ENCODE assay signal across 9 cellular contexts in genomic region chr17:68381076-68381900, GRCh38.
DNase-seq lines count a peak whose midpoint lies in the region; ATAC-seq and TF ChIP-seq lines count a peak whose summit lies in the region.
"Had no signal": no experiment of that assay in that cellular context is flagged by ENCODE, and none has a peak within 500 bp of the region (broad histone marks: within the 10 kb centered on the region; RNA-seq: fewer than 3 reads in every experiment).

No MANE protein-coding gene starts in this region.

- no peak overlapping the region for H2BK12ac ChIP-seq in H9 (ENCODE audit: insufficient read length, low read depth, low read length)

- 86% methylated on average over 15 of the region's 15 CpGs for WGBS in heart right ventricle, 2 donors
- no CpG with 5 or more reads among the region's 15 CpGs for WGBS in H9 (ENCODE audit: extremely low coverage, insufficient read length, low lambda C conversion rate)

- H3K79me2 ChIP-seq in GM23338 (replicated peaks; ENCODE audit: insufficient read depth) (no peaks in the 10 kb centered on the region), H9 (ENCODE audit: insufficient read depth, low read length) (no peaks in the 10 kb centered on the region)

- no peaks in the 10 kb centered on the region for H3F3A ChIP-seq in GM23338 (replicated peaks; ENCODE audit: low read depth)

- no peak overlapping the region for H2AFZ ChIP-seq in GM23338
- H2AFZ ChIP-seq in H9 (ENCODE audit: low read length) = no peak overlapping the region

- DNase-seq in BJ (ENCODE audit: low read depth) = peak; percentile 99
- no peak for DNase-seq in GM23338 (ENCODE audit: low spot score)
- DNase-seq in astrocyte of the spinal cord (ENCODE audit: low read depth, low spot score) = peak; percentile 86
- peak; percentile 43 for DNase-seq in mucosa of gallbladder (ENCODE audit: low spot score)
- no peak for DNase-seq in C1 segment of cervical spinal cord (lab: John Stamatoyannopoulos, UW)
- no peak for DNase-seq in heart right ventricle
- DNase-seq in Ammon's horn (ENCODE audit: low spot score) = no peak
- no peak for DNase-seq in H9

- H4K20me1 ChIP-seq in GM23338 (replicated peaks; ENCODE audit: insufficient read depth) = no peaks in the 10 kb centered on the region
- no peaks in the 10 kb centered on the region for H4K20me1 ChIP-seq in H9 (ENCODE audit: control insufficient read depth, insufficient read depth, insufficient read length)

- POLR2A ChIA-PET in BJ (lab: Charles Lee) = interaction anchor here (0.6 kb wide), 1 partner anchor 270 kb away, joined by 13 read pairs; no protein-coding TSS in a partner anchor

- no peak for ATAC-seq in GM23338
- ATAC-seq in heart right ventricle = no peak

- H3K9me3 ChIP-seq in heart right ventricle = no peaks in the 10 kb centered on the region
- H3K9me3 ChIP-seq in H9 (ENCODE audit: control insufficient read depth, low read depth, low read length) = no peaks in the 10 kb centered on the region

- H3K9ac ChIP-seq in H9 (ENCODE audit: extremely low read depth, insufficient read length, low read length) = no peak overlapping the region

- no peaks in the 10 kb centered on the region for H3K9me3 Mint-ChIP-seq in GM23338
- no peaks in the 10 kb centered on the region for H3K9me3 Mint-ChIP-seq in H9
- H3K9me3 Mint-ChIP-seq: brain had no signal

- H3K4me3 ChIP-seq in BJ (ENCODE audit: low read depth, low read length) = no peak overlapping the region
- H3K4me3 ChIP-seq in GM23338 = no peak overlapping the region
- no peak overlapping the region for H3K4me3 ChIP-seq in astrocyte of the spinal cord (ENCODE audit: low read depth, low read length)
- H3K4me3 ChIP-seq in heart right ventricle = no peak overlapping the region

- H3K14ac ChIP-seq in H9 (ENCODE audit: insufficient read depth, low read length) = no peak overlapping the region

- H3K56ac ChIP-seq in H9 (ENCODE audit: insufficient read length, low read depth, low read length) = no peak overlapping the region

- TF ChIP-seq CTCF in BJ (IDR thresholded peaks at IDR 0.05; ENCODE audit: insufficient read depth, low read depth, low read length) (no peak), GM23338 (conservative IDR thresholded peaks at IDR 0.05; ENCODE audit: low read depth in 2 of 2) (no peak), astrocyte of the spinal cord (IDR thresholded peaks at IDR 0.05; ENCODE audit: low read depth, low read length) (no peak), heart right ventricle (IDR thresholded peaks at IDR 0.05) (no peak), H9 (conservative IDR thresholded peaks at IDR 0.05) (no peak)

- no peak overlapping the region for H3T11ph ChIP-seq in H9 (ENCODE audit: low read length)

- no peak overlapping the region for H3K4ac ChIP-seq in H9 (ENCODE audit: low read depth, low read length)

- CTCF ChIA-PET in BJ (lab: Yijun Ruan, JAX) = no interaction called here

- H2BK5ac ChIP-seq in H9 (ENCODE audit: insufficient read length, low read length) = no peak overlapping the region

- H3K36me3 Mint-ChIP-seq in GM23338 (ENCODE audit: low read depth) (no peaks in the 10 kb centered on the region), H9 (ENCODE audit: insufficient read depth in 1 of 3, low read depth in 3 of 3) (no peaks in the 10 kb centered on the region; a peak in 1 of 7 replicates)
- H3K36me3 Mint-ChIP-seq: brain had no signal

- H4K8ac ChIP-seq in H9 (replicated peaks; ENCODE audit: insufficient read length, low read depth, low read length) = no peak overlapping the region

- intact Hi-C loops in heart right ventricle (cut with DNase I) = loop anchor here in 1 of 10 donors (5.0 kb wide), 1 partner anchor 89 kb away; the partner anchor contains the start of genes ARSG and SLC16A6

- H3K23ac ChIP-seq in H9 (ENCODE audit: insufficient read length, low read depth, low read length) = no peak overlapping the region

- H4K91ac ChIP-seq in H9 (ENCODE audit: insufficient read length, low read depth, low read length) = no peak overlapping the region

- H3K27ac ChIP-seq in GM23338 (ENCODE audit: low read depth) = no peak overlapping the region
- H3K27ac ChIP-seq in heart right ventricle = peak overlapping the region in 4 of 10 donors; percentile 9 to 96 (median 72)
- no peak overlapping the region for H3K27ac ChIP-seq in H9 (ENCODE audit: insufficient read length, low read depth, low read length)

- H3K79me1 ChIP-seq in H9 (ENCODE audit: insufficient read depth, low read depth, low read length, poor library complexity, severe bottlenecking) = no peaks in the 10 kb centered on the region

- H3K4me1 ChIP-seq in GM23338 (ENCODE audit: insufficient read depth) (peaks cover 20% of the 10 kb centered on the region), heart right ventricle (peaks cover 23 to 76% (median 59%) of the 10 kb centered on the region in 9 donors), H9 (ENCODE audit: insufficient read depth, low read length) (peaks cover 2% of the 10 kb centered on the region; the same call in 1 of the 2 replicates)

- in situ Hi-C loops in astrocyte of the spinal cord (cut with HindIII; ENCODE audit: low sequenced_read_pairs) = no loop called here

- no peak overlapping the region for H2BK15ac ChIP-seq in H9 (ENCODE audit: low read depth, low read length)

- H3K23me2 ChIP-seq in H9 (ENCODE audit: insufficient read length, low read depth, low read length, poor library complexity, severe bottlenecking) = no peaks in the 10 kb centered on the region

- no peak overlapping the region for H2AK5ac ChIP-seq in H9 (ENCODE audit: insufficient read length, low read length)

- H3K4me1 Mint-ChIP-seq in GM23338 (peaks cover 29% of the 10 kb centered on the region), H9 (peaks cover 21 to 26% of the 10 kb centered on the region in 2 experiments)

- H4K5ac ChIP-seq in H9 (ENCODE audit: insufficient read length, low read depth, low read length) = no peak overlapping the region

- no peak overlapping the region for H2BK20ac ChIP-seq in H9 (ENCODE audit: low read depth, low read length, poor library complexity, severe bottlenecking)

- H3K4me2 ChIP-seq in GM23338 (no peak overlapping the region), H9 (ENCODE audit: insufficient read depth, insufficient read length, low read length) (no peak overlapping the region)

- H3K4me3 Mint-ChIP-seq in GM23338 (no peak overlapping the region), H9 (no peak overlapping the region)
- H3K4me3 Mint-ChIP-seq: brain had no signal

- no peak overlapping the region for H2BK120ac ChIP-seq in H9 (ENCODE audit: low read depth, low read length, poor library complexity, severe bottlenecking)

- H3K9me2 ChIP-seq in GM23338 (ENCODE audit: insufficient read depth) = no peaks in the 10 kb centered on the region

- H3K27me3 ChIP-seq in BJ (ENCODE audit: control insufficient read depth, insufficient read depth, low read length) (no peaks in the 10 kb centered on the region), GM23338 (ENCODE audit: insufficient read depth) (no peaks in the 10 kb centered on the region), heart right ventricle (no peaks in the 10 kb centered on the region), H9 (ENCODE audit: insufficient read depth, low read length) (no peaks in the 10 kb centered on the region)

- H3K27me3 Mint-ChIP-seq in GM23338 (ENCODE audit: insufficient read depth, low read depth, poor library complexity) (peaks cover 8% of the 10 kb centered on the region), H9 (ENCODE audit: low read depth) (peaks cover 6% of the 10 kb centered on the region)

- no peaks in the 10 kb centered on the region for H3K36me3 ChIP-seq in BJ (ENCODE audit: control insufficient read depth, insufficient read depth, low read length)
- H3K36me3 ChIP-seq in GM23338 (ENCODE audit: insufficient read depth) = no peaks in the 10 kb centered on the region
- no peaks in the 10 kb centered on the region for H3K36me3 ChIP-seq in heart right ventricle

- peak overlapping the region; percentile 24; the same call in 1 of the 2 replicates for H3K27ac Mint-ChIP-seq in GM23338
- H3K27ac Mint-ChIP-seq in H9 = 0 out of 7 replicates have a peak overlapping the region, but pooled peaks of 1 of the 3 experiments have one; percentile 4

- H3K18ac ChIP-seq in H9 (ENCODE audit: insufficient read length, low read depth, low read length) = no peak overlapping the region

TF ChIP-seq in GM23338, 12 proteins besides CTCF, POLR2A, EP300 and RAD21 (continues in another document):
- no peak for TF ChIP-seq EZH2 (IDR thresholded peaks at IDR 0.05; ENCODE audit: low read depth, unreplicated experiment)
- TF ChIP-seq JUNB (IDR thresholded peaks at IDR 0.05; ENCODE audit: unreplicated experiment) = no peak
- TF ChIP-seq REST (IDR thresholded peaks at IDR 0.05; ENCODE audit: unreplicated experiment) = no peak
- TF ChIP-seq CREB1 (CRISPR knock-in tag; IDR thresholded peaks at IDR 0.05; ENCODE audit: low read depth) = no peak
- no peak for TF ChIP-seq NANOG (IDR thresholded peaks at IDR 0.05; ENCODE audit: borderline replicate concordance)

Comparison
In these comparisons a context has a peak if more than half of its experiments do, and no peak if none do; other contexts are left out.
1. DNase-seq: peak in BJ (single experiment), astrocyte of the spinal cord (single experiment) and mucosa of gallbladder (single experiment); none in GM23338 (single experiment), C1 segment of cervical spinal cord (0 of 14), heart right ventricle (0 of 2), Ammon's horn (single experiment) and H9 (single experiment).